9 cellular contexts compared by ENCODE assay signal in the genomic region with DNA sequence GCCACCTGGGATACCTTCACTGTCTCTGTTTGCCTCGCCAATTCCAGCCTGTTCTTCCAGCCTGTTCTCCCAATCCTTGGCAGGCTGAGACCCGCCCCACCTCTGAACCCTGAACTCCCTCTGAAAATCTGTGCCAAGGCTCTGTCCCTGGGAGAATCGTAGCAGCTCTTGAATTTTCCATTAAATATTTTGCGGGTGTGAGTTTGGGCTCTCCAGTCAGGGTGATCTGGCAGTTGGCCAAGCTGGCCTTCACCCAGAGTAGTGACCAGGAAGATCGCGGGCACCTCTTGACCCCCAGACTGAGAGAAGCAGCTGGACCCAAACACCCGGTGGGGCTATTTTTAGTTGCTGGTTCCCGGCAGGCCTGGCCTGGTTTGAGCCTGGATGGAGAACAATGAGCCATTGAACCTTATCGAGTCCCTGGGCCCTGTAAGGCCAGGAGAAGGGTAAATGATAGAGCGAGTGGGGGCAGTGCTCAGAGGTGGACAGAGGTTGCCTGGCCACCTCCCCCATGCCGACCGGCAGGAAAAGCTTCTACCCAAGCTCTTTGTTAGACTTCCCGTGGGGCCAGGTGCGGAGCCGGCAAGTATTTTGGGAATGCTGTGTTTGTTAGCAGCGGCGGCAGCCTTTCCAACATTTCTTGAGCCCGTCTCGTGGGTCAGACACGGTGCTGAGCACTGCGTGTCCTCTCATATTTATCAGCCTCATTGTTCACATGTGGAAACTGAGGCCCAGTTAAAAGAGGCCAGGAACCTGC.
DNase-seq lines count a peak whose midpoint lies in the region; ATAC-seq and TF ChIP-seq lines count a peak whose summit lies in the region.
"Had no signal": no experiment of that assay in that cellular context is flagged by ENCODE, and none has a peak within 500 bp of the region (broad histone marks: within the 10 kb centered on the region; RNA-seq: fewer than 3 reads in every experiment).

No MANE protein-coding gene starts in this region.

- no peak for ATAC-seq in GM18868 (IDR thresholded peaks at IDR 0.05; ENCODE audit: unreplicated experiment)
- no peak for ATAC-seq in GM21360 (IDR thresholded peaks at IDR 0.05; ENCODE audit: unreplicated experiment)

- peak overlapping the region; percentile 66 for H2AFZ ChIP-seq in neural progenitor cell (replicated peaks)

- H3K4me2 ChIP-seq in neural progenitor cell = peak overlapping the region; percentile 23

- H3K9ac ChIP-seq in neural progenitor cell = no peak overlapping the region

- H3K27ac Mint-ChIP-seq in MCF 10A (ENCODE audit: low read depth, unreplicated experiment) = no peak overlapping the region
- H3K27ac Mint-ChIP-seq in neural progenitor cell = peak overlapping the region; percentile 90
- H3K27ac Mint-ChIP-seq: activated T-cell treated with anti-CD3 and anti-CD28 coated beads, Interleukin-2, amount 50 U/mL, for 24 hours had no signal

- no TSS peak for BruUV-seq in MCF 10A (replicated peaks; lab: Mats Ljungman, UMichigan)

- TF ChIP-seq POLR2A in breast epithelium (IDR thresholded peaks at IDR 0.05) (no peak), uterus (IDR thresholded peaks at IDR 0.05) (no peak)

- H3K27ac ChIP-seq in breast epithelium = peak overlapping the region; percentile 78 to 91
- no peak overlapping the region for H3K27ac ChIP-seq in neural progenitor cell
- peak overlapping the region; percentile 38 to 53 for H3K27ac ChIP-seq in uterus

- H3F3A ChIP-seq in neural progenitor cell (ENCODE audit: low read depth) = no peaks in the 10 kb centered on the region

- H3K4me3 ChIP-seq in breast epithelium = peak overlapping the region in 1 of 3 donors; percentile 35
- H3K4me3 ChIP-seq in neural progenitor cell = no peak overlapping the region
- no peak overlapping the region for H3K4me3 ChIP-seq in uterus

- no peaks in the 10 kb centered on the region for H4K20me1 ChIP-seq in neural progenitor cell (ENCODE audit: low read depth)

- H3K27me3 Mint-ChIP-seq in MCF 10A (ENCODE audit: insufficient read depth, unreplicated experiment) = no peaks in the 10 kb centered on the region
- peaks cover 10% of the 10 kb centered on the region for H3K27me3 Mint-ChIP-seq in neural progenitor cell (ENCODE audit: insufficient read depth, low read depth)
- H3K27me3 Mint-ChIP-seq: activated T-cell treated with anti-CD3 and anti-CD28 coated beads, Interleukin-2, amount 50 U/mL, for 24 hours had no signal

- H3K36me3 ChIP-seq in breast epithelium (no peaks in the 10 kb centered on the region), neural progenitor cell (no peaks in the 10 kb centered on the region), uterus (no peaks in the 10 kb centered on the region)

- intact Hi-C loops in breast epithelium (cut with DNase I; ENCODE audit: low total_unique reads) (no loop called here), MCF 10A (cut with micrococcal nuclease) (no loop called here), cardiac septum (cut with DNase I) (loop anchor here (1.0 kb wide), 1 partner anchor 11 kb away; no protein-coding TSS in a partner anchor), uterus (cut with DNase I; ENCODE audit: low total_unique reads) (no loop called here)

- DNase-seq in breast epithelium (ENCODE audit: low spot score in 2 of 2) = peak; percentile 60 to 71
- DNase-seq in MCF 10A (ENCODE audit: unreplicated experiment) = no peak
- peak; percentile 91 for DNase-seq in cardiac septum (ENCODE audit: low spot score)
- DNase-seq in neural progenitor cell (ENCODE audit: low spot score) = peak; percentile 58
- DNase-seq in uterus = peak; percentile 77 to 80
- DNase-seq in GM10266 (ENCODE audit: extremely low spot score) = no peak
- DNase-seq: activated T-cell treated with anti-CD3 and anti-CD28 coated beads, Interleukin-2, amount 50 U/mL, for 24 hours had no signal

- H3K4me1 Mint-ChIP-seq in MCF 10A (ENCODE audit: insufficient read depth, unreplicated experiment) (no peaks in the 10 kb centered on the region), neural progenitor cell (peaks cover 37% of the 10 kb centered on the region)

- no peaks in the 10 kb centered on the region for H3K79me2 ChIP-seq in neural progenitor cell (ENCODE audit: low read depth)

- peaks cover 6 to 8% of the 10 kb centered on the region in 2 donors for H3K4me1 ChIP-seq in breast epithelium
- peaks cover 13% of the 10 kb centered on the region for H3K4me1 ChIP-seq in neural progenitor cell
- H3K4me1 ChIP-seq in uterus = peaks cover 7 to 9% of the 10 kb centered on the region in 2 donors

- POLR2A ChIA-PET in MCF 10A (lab: Yijun Ruan, JAX) = no interaction called here

- CTCF ChIA-PET in MCF 10A (lab: Yijun Ruan, JAX) = interaction anchor here (0.6 to 1.1 kb wide), 4 partner anchors 18 to 318 kb away, joined by 3 to 4 read pairs (median 4); no protein-coding TSS in a partner anchor

- H3K9me3 Mint-ChIP-seq in MCF 10A (ENCODE audit: unreplicated experiment) (no peaks in the 10 kb centered on the region), neural progenitor cell (no peaks in the 10 kb centered on the region)
- H3K9me3 Mint-ChIP-seq: activated T-cell treated with anti-CD3 and anti-CD28 coated beads, Interleukin-2, amount 50 U/mL, for 24 hours had no signal

- H3K27me3 ChIP-seq in breast epithelium = no peaks in the 10 kb centered on the region
- H3K27me3 ChIP-seq in neural progenitor cell = no peaks in the 10 kb centered on the region
- no peaks in the 10 kb centered on the region for H3K27me3 ChIP-seq in uterus

- no peaks in the 10 kb centered on the region for H3K9me3 ChIP-seq in breast epithelium
- no peaks in the 10 kb centered on the region for H3K9me3 ChIP-seq in neural progenitor cell (ENCODE audit: low read depth)
- no peaks in the 10 kb centered on the region for H3K9me3 ChIP-seq in uterus

- no peak overlapping the region for H3K4me3 Mint-ChIP-seq in MCF 10A (ENCODE audit: unreplicated experiment)
- H3K4me3 Mint-ChIP-seq in neural progenitor cell = no peak overlapping the region
- H3K4me3 Mint-ChIP-seq: activated T-cell treated with anti-CD3 and anti-CD28 coated beads, Interleukin-2, amount 50 U/mL, for 24 hours had no signal

- TF ChIP-seq CTCF in breast epithelium (IDR thresholded peaks at IDR 0.05) (no peak), MCF 10A (IDR thresholded peaks at IDR 0.05; ENCODE audit: unreplicated experiment) (no peak), neural progenitor cell (IDR thresholded peaks at IDR 0.05) (no peak), uterus (IDR thresholded peaks at IDR 0.05) (no peak), GM10266 (IDR thresholded peaks at IDR 0.05; ENCODE audit: control insufficient read depth, insufficient read depth, low read depth, missing control alignments) (no peak)

- no peaks in the 10 kb centered on the region for H3K36me3 Mint-ChIP-seq in MCF 10A (ENCODE audit: insufficient read depth, unreplicated experiment)
- H3K36me3 Mint-ChIP-seq in neural progenitor cell = no peaks in the 10 kb centered on the region

Comparison
In these comparisons a context has a peak if more than half of its experiments do, and no peak if none do; other contexts are left out.
1. DNase-seq: peak in breast epithelium (2 of 2), cardiac septum (single experiment), neural progenitor cell (single experiment) and uterus (2 of 2); none in MCF 10A (single experiment) and GM10266 (single experiment).